ENCODE assay signal across 8 cellular contexts in the genomic region with DNA sequence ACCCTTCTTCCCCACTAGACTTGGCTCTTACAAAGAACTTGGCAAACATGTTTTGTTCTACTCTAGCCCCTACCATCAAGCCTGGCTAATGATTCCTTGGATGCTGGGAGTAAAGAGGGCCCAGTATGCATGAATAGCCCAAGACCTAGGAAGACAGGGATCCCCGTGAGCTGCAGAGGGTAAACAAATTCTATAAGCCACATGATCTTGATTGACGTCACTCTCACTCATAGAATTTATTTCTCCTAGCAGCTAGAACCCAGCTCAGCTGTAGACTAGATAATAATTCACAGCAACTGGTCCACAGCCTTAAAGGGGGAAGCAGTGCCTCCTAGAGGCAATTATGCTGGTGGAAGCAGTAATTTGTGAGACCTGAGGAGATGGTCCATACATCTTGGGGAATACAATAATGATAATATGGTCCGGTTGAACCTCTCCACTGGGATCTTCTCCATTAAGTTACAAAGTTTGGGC. TPM values are rescaled to one million over a fixed set of nuclear protein-coding genes. Genes with fewer than 3 reads are reported as not detected.
A peak's percentile ranks its signal among the peaks of the same experiment; 100 is the strongest.
DNase-seq lines count a peak whose midpoint lies in the region; ATAC-seq and TF ChIP-seq lines count a peak whose summit lies in the region.

No MANE protein-coding gene starts in this region.

- peaks cover 0 to 17% (median 7%) of the 10 kb centered on the region in 4 donors for H3K4me1 ChIP-seq in right lobe of liver
- H3K4me1 ChIP-seq in HAP-1: peaks cover 18% of the 10 kb centered on the region

- TF ChIP-seq POLR2A in right lobe of liver (IDR thresholded peaks at IDR 0.05): no peak

- H3K36me3 ChIP-seq in right lobe of liver (no peaks in the 10 kb centered on the region), HAP-1 (replicated peaks) (no peaks in the 10 kb centered on the region)

- peak; percentile 44 for TF ChIP-seq CTCF in GM12865 (IDR thresholded peaks at IDR 0.05; ENCODE audit: insufficient read depth, low read depth, low read length, missing control alignments)
- peak; percentile 24 to 59 (median 36) for TF ChIP-seq CTCF in right lobe of liver (IDR thresholded peaks at IDR 0.05)

- WGBS in right lobe of liver (ENCODE audit: insufficient coverage, low coverage, low lambda C conversion rate, missing lambda C conversion rate): 75% methylated on average over 3 of the region's 3 CpGs

- peak; percentile 41 for DNase-seq in GM12865 (ENCODE audit: low read depth)
- peak; percentile 34 to 50 for DNase-seq in activated T-cell treated with anti-CD3 and anti-CD28 coated beads, Interleukin-2, amount 50 U/mL, for 48 hours
- no peak for DNase-seq in right lobe of liver
- DNase-seq in NOMO-1 treated with DMSO at 0.1 percent for 48 hours (lab: John Stamatoyannopoulos, UW; ENCODE audit: unreplicated experiment): no peak
- no peak for DNase-seq in HAP-1 (ENCODE audit: low spot score in 2 of 2)

- no peak overlapping the region for H3K4me3 ChIP-seq in GM12865 (ENCODE audit: low read depth, low read length)
- H3K4me3 ChIP-seq in right lobe of liver: no peak overlapping the region
- no peak overlapping the region for H3K4me3 ChIP-seq in HAP-1

- H3K27me3 ChIP-seq in right lobe of liver (no peaks in the 10 kb centered on the region), HAP-1 (ENCODE audit: low read depth) (no peaks in the 10 kb centered on the region)

- intact Hi-C loops in right lobe of liver (cut with DNase I): no loop called here

- no peaks in the 10 kb centered on the region for H3K9me3 ChIP-seq in right lobe of liver
- no peaks in the 10 kb centered on the region for H3K9me3 ChIP-seq in HAP-1

- H3K27ac ChIP-seq in right lobe of liver: no peak overlapping the region

- in situ Hi-C loops in HAP-1 (cut with MboI; ENCODE audit: low sequenced_read_pairs): no loop called here

- peak; percentile 72 for ATAC-seq in HG02981 (IDR thresholded peaks at IDR 0.05; ENCODE audit: unreplicated experiment)
- ATAC-seq in right lobe of liver: peak; percentile 33 to 76 (median 54)
- no peak for ATAC-seq in GM21367 (IDR thresholded peaks at IDR 0.05; ENCODE audit: unreplicated experiment)
- ATAC-seq in HG02623 (IDR thresholded peaks at IDR 0.05; ENCODE audit: unreplicated experiment): no peak

RNA-seq across cellular contexts. Expression of gene USO1, which starts 16.1 kb away (rescaled TPM):
- 10 to 100 TPM; 43.7 to 64.0 (median 49.4) TPM for total RNA-seq in right lobe of liver

RNA-seq across cellular contexts. Expression of gene G3BP2, which starts 35.0 kb away (rescaled TPM):
- total RNA-seq in right lobe of liver: 10 to 100 TPM; 47.6 to 68.9 (median 64.5) TPM

Comparison
In these comparisons a context has a peak if more than half of its experiments do, and no peak if none do; other contexts are left out.
1. DNase-seq: peak in GM12865 (single experiment) and activated T-cell treated with anti-CD3 and anti-CD28 coated beads, Interleukin-2, amount 50 U/mL, for 48 hours (2 of 2); none in right lobe of liver (0 of 3), NOMO-1 treated with DMSO at 0.1 percent for 48 hours (single experiment) and HAP-1 (0 of 2).
2. ATAC-seq: peak in HG02981 (single experiment) and right lobe of liver (4 of 4); none in GM21367 (single experiment) and HG02623 (single experiment).